Comparison of ENCODE assay signal across 12 cellular contexts in the genomic region with DNA sequence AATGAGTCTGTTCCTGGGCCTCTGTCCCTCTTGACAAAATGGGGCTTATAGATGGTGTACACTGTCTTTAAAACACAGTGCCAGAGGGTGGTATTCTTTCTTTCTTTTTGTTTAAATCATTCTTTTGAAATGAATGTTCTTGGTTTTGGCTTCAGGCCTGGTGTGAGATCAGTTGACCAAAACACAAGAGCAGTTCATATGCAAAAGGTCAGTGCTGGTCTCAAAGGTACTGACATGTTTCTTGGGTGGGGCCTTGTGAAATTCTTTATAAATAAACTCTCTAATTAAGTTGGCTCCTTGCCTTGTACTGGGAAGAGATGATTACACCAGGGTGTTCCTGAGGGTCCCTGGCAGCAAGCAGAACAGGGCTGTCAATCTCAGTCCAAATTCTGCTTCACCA.
DNase-seq lines count a peak whose midpoint lies in the region; ATAC-seq, FAIRE-seq and TF ChIP-seq lines count a peak whose summit lies in the region.
"Had no signal": no experiment of that assay in that cellular context is flagged by ENCODE, and none has a peak within 500 bp of the region (broad histone marks: within the 10 kb centered on the region; RNA-seq: fewer than 3 reads in every experiment).

No MANE protein-coding gene starts in this region.

- DNase-seq in Daoy (ENCODE audit: low read depth) (peak; percentile 13), astrocyte (ENCODE audit: low read depth) (peak; percentile 66), skeletal muscle cell (ENCODE audit: low read depth) (peak; percentile 40), islet precursor cell (no peak), ascending aorta (ENCODE audit: low spot score in 2 of 2) (no peak), GOT3 (lab: John Stamatoyannopoulos, UW) (no peak)
- DNase-seq: activated naive CD4-positive, alpha-beta T cell; CD4-positive, alpha-beta memory T cell had no signal

- H3K9me3 ChIP-seq in astrocyte (ENCODE audit: insufficient read depth, low read depth, low read length) (peaks cover 7% of the 10 kb centered on the region), gastroesophageal sphincter (peaks cover 0 to 1% (median 0%) of the 10 kb centered on the region in 3 donors), ascending aorta (no peaks in the 10 kb centered on the region)

- ATAC-seq in gastroesophageal sphincter (peak; percentile 54), GM18505 (IDR thresholded peaks at IDR 0.05; ENCODE audit: unreplicated experiment) (no peak)

- no peak overlapping the region for H2AFZ ChIP-seq in astrocyte (ENCODE audit: low read depth, low read length)

- H3K36me3 ChIP-seq in astrocyte (ENCODE audit: insufficient read depth, low read length) (no peaks in the 10 kb centered on the region), gastroesophageal sphincter (no peaks in the 10 kb centered on the region), ascending aorta (no peaks in the 10 kb centered on the region)

- H3K9me3 Mint-ChIP-seq in astrocyte (ENCODE audit: unreplicated experiment), result no peaks in the 10 kb centered on the region

- H3K4me1 ChIP-seq in astrocyte (ENCODE audit: insufficient read depth, low read length), result peaks cover 4% of the 10 kb centered on the region
- peaks cover 3 to 31% (median 4%) of the 10 kb centered on the region in 3 donors for H3K4me1 ChIP-seq in gastroesophageal sphincter
- no peaks in the 10 kb centered on the region for H3K4me1 ChIP-seq in ascending aorta

- no peak for TF ChIP-seq EP300 in gastroesophageal sphincter (IDR thresholded peaks at IDR 0.05)

- H4K20me1 ChIP-seq in astrocyte (ENCODE audit: insufficient read depth, low read length), result no peaks in the 10 kb centered on the region

- H3K27me3 ChIP-seq in astrocyte (ENCODE audit: insufficient read depth, low read length) (peaks cover 3% of the 10 kb centered on the region), gastroesophageal sphincter (no peaks in the 10 kb centered on the region), ascending aorta (no peaks in the 10 kb centered on the region)

- H3K4me2 ChIP-seq in astrocyte (ENCODE audit: low read length), result no peak overlapping the region

- no peaks in the 10 kb centered on the region for H3K79me2 ChIP-seq in astrocyte (ENCODE audit: insufficient read depth, low read length)

- H3K27ac Mint-ChIP-seq in astrocyte (ENCODE audit: unreplicated experiment), result no peak overlapping the region
- H3K27ac Mint-ChIP-seq: CD4-positive, alpha-beta memory T cell had no signal

- peaks cover 11% of the 10 kb centered on the region for H3K27me3 Mint-ChIP-seq in astrocyte (ENCODE audit: low read depth, unreplicated experiment)
- H3K27me3 Mint-ChIP-seq: type B pancreatic cell had no signal

- no peaks in the 10 kb centered on the region for H3K36me3 Mint-ChIP-seq in astrocyte (ENCODE audit: low read depth, unreplicated experiment)
- H3K36me3 Mint-ChIP-seq: CD4-positive, alpha-beta memory T cell; type B pancreatic cell had no signal

- FAIRE-seq in astrocyte (lab: Jason Lieb, UNC), result no peak

- H3K4me1 Mint-ChIP-seq in astrocyte (ENCODE audit: low read depth, unreplicated experiment), result no peaks in the 10 kb centered on the region
- H3K4me1 Mint-ChIP-seq: CD4-positive, alpha-beta memory T cell had no signal

- H3K4me3 ChIP-seq in astrocyte (ENCODE audit: insufficient read depth, low read depth, low read length) (no peak overlapping the region), gastroesophageal sphincter (no peak overlapping the region), skeletal muscle cell (ENCODE audit: low read depth, low read length) (no peak overlapping the region), ascending aorta (no peak overlapping the region)
- H3K4me3 ChIP-seq: SK-N-MC had no signal

- H3K27ac ChIP-seq in astrocyte (ENCODE audit: low read depth, low read length), result no peak overlapping the region
- peak overlapping the region in 3 of 4 donors; percentile 52 to 70 (median 66) for H3K27ac ChIP-seq in gastroesophageal sphincter
- no peak overlapping the region for H3K27ac ChIP-seq in ascending aorta
- H3K27ac ChIP-seq: SK-N-MC had no signal

- TF ChIP-seq CTCF in astrocyte (IDR thresholded peaks at IDR 0.05; ENCODE audit: insufficient read depth, low read depth, low read length), result no peak
- TF ChIP-seq CTCF in gastroesophageal sphincter (IDR thresholded peaks at IDR 0.05), result no peak
- no peak for TF ChIP-seq CTCF in ascending aorta (IDR thresholded peaks at IDR 0.05)

- TF ChIP-seq POLR2A in gastroesophageal sphincter (IDR thresholded peaks at IDR 0.05) (no peak), GM18505 (IDR thresholded peaks at IDR 0.05; ENCODE audit: borderline replicate concordance, extremely low read depth, insufficient read depth, insufficient read length) (no peak)

- intact Hi-C loops in ascending aorta (cut with DNase I), result no loop called here

- no peak overlapping the region for H3K9ac ChIP-seq in astrocyte (ENCODE audit: low read length)

- no peak overlapping the region for H3K4me3 Mint-ChIP-seq in astrocyte (ENCODE audit: unreplicated experiment)
- H3K4me3 Mint-ChIP-seq: CD4-positive, alpha-beta memory T cell; type B pancreatic cell had no signal

Comparison
In these comparisons a context has a peak if more than half of its experiments do, and no peak if none do; other contexts are left out.
1. DNase-seq: peak in Daoy (single experiment), astrocyte (single experiment) and skeletal muscle cell (single experiment); none in islet precursor cell (single experiment), ascending aorta (0 of 2) and GOT3 (single experiment).
2. H3K27ac ChIP-seq: peak in gastroesophageal sphincter (3 of 4); none in astrocyte (single experiment) and ascending aorta (0 of 2).